ENCODE assay signal across 27 cellular contexts in the genomic region with DNA sequence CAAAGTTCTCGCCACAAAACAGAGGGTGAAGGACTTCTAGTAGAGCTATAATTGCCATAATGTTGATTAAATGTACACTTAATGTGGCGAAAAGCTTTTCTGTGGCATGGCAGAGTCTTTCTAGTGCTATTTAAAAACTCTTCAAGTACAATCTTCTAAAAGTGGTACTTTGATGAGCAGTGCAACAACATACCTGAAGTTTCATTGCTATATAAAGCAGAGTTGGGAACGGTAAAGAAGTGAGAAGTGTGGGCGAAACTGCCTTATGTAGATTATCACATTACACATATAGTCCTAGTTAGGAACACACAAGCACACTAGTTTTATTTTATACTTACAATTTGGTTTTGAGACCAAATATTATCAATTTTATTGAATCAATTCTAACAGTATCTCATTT. TPM values are rescaled to one million over a fixed set of nuclear protein-coding genes. Genes with fewer than 3 reads are reported as not detected.
"Had no signal": no experiment of that assay in that cellular context is flagged by ENCODE, and none has a peak within 500 bp of the region (broad histone marks: within the 10 kb centered on the region; RNA-seq: fewer than 3 reads in every experiment).

No MANE protein-coding gene starts in this region.

- H3K9me3 ChIP-seq: colonic mucosa, esophagus squamous epithelium, gastrocnemius medialis, heart right ventricle, lower lobe of right lung had no signal

- H3K4me1 ChIP-seq: colonic mucosa, gastrocnemius medialis had no signal

- H3K9me3 Mint-ChIP-seq: dendritic cell treated with granulocyte-macrophage colony-stimulating factor and Interleukin-4, amounts not matched to agents 40 ng/mL and 50 ng/mL, for 4 days; endodermal cell; mesothelial cell of epicardium had no signal

- H3K4me1 Mint-ChIP-seq: endodermal cell; naive thymus-derived CD4-positive, alpha-beta T cell had no signal

- FAIRE-seq: endometrium, islet of Langerhans, kidney had no signal

- DNase-seq: colonic mucosa; cortex of kidney; effector CD8-positive, alpha-beta T cell; effector memory CD8-positive, alpha-beta T cell; endodermal cell; erythroblast; esophagus squamous epithelium; foreskin fibroblast; foreskin melanocyte; gastrocnemius medialis; glutamatergic neuron; head of caudate nucleus; heart right ventricle; hippocampal formation; kidney; kidney glomerular epithelial cell; left colon; left ventricle myocardium superior; lower lobe of right lung; mesenchymal stem cell; naive thymus-derived CD4-positive, alpha-beta T cell had no signal

- H3K27me3 Mint-ChIP-seq: dendritic cell treated with granulocyte-macrophage colony-stimulating factor and Interleukin-4, amounts not matched to agents 40 ng/mL and 50 ng/mL, for 4 days; effector memory CD8-positive, alpha-beta T cell; naive thymus-derived CD4-positive, alpha-beta T cell had no signal

- H3K36me3 Mint-ChIP-seq: mesothelial cell of epicardium; naive thymus-derived CD4-positive, alpha-beta T cell had no signal

- H3K4me3 ChIP-seq: colonic mucosa, esophagus squamous epithelium, gastrocnemius medialis, heart right ventricle, lower lobe of right lung had no signal

- H3K27ac ChIP-seq: colonic mucosa, epithelial cell of prostate, esophagus squamous epithelium, gastrocnemius medialis, heart right ventricle, lower lobe of right lung had no signal

- H3K27ac Mint-ChIP-seq: dendritic cell treated with granulocyte-macrophage colony-stimulating factor and Interleukin-4, amounts not matched to agents 40 ng/mL and 50 ng/mL, for 4 days; effector memory CD8-positive, alpha-beta T cell; endodermal cell; mesothelial cell of epicardium; naive thymus-derived CD4-positive, alpha-beta T cell had no signal

- H3K4me3 Mint-ChIP-seq: dendritic cell treated with granulocyte-macrophage colony-stimulating factor and Interleukin-4, amounts not matched to agents 40 ng/mL and 50 ng/mL, for 4 days; effector memory CD8-positive, alpha-beta T cell; endodermal cell; mesothelial cell of epicardium; naive thymus-derived CD4-positive, alpha-beta T cell had no signal

- H3K36me3 ChIP-seq: colonic mucosa, esophagus squamous epithelium, gastrocnemius medialis, heart right ventricle, lower lobe of right lung had no signal

- H3K27me3 ChIP-seq: colonic mucosa, esophagus squamous epithelium, gastrocnemius medialis, heart right ventricle had no signal

RNA-seq across cellular contexts. Expression of gene FIGN, which starts 49.5 kb away (rescaled TPM):
- total RNA-seq: mononuclear cell had no signal
- polyA plus RNA-seq: naive thymus-derived CD4-positive, alpha-beta T cell had no signal
